ENCODE assay signal across 14 cellular contexts in the genomic region with DNA sequence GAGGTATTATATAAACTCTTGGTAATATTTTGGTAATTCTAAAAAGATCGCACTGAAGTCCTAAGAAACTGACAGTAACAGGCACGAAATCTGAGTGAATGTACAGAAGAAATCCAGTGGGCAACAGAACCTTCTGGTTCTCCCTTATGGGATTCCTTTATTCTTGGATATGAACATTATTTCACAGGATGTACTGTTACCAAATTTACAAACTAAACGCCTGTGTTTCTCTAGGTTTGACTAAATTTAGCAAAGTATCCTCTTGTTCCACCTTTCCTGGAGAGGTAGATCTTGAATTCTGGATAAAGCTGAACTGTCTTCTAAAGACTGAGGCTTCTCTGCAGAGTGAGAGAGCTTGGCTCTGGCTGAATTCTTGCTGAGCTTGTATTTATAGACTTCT.
DNase-seq lines count a peak whose midpoint lies in the region; TF ChIP-seq lines count a peak whose summit lies in the region.
"Had no signal": no experiment of that assay in that cellular context is flagged by ENCODE, and none has a peak within 500 bp of the region (broad histone marks: within the 10 kb centered on the region; RNA-seq: fewer than 3 reads in every experiment).

No MANE protein-coding gene starts in this region.

- H3K27me3 ChIP-seq in dorsolateral prefrontal cortex (no peaks in the 10 kb centered on the region), neural progenitor cell (no peaks in the 10 kb centered on the region), HAP-1 (ENCODE audit: low read depth) (no peaks in the 10 kb centered on the region)
- H3K27me3 ChIP-seq: BE2C had no signal

- peak in 1 of 10 donors; percentile 21 for DNase-seq in dorsolateral prefrontal cortex
- DNase-seq in neural progenitor cell (ENCODE audit: low spot score): no peak
- DNase-seq in GOT3 (lab: John Stamatoyannopoulos, UW): no peak
- no peak for DNase-seq in HAP-1 (ENCODE audit: low spot score in 2 of 2)
- no peak for DNase-seq in activated CD4-positive, alpha-beta memory T cell treated with anti-CD3 and anti-CD28 coated beads, Interleukin-2, amount 10 ng/mL, durations not matched to agents 7 days and 5 days
- DNase-seq: BE2C; CD4-positive, alpha-beta memory T cell; DMS153; DMS79 treated with DMSO at 0.1 percent for 48 hours; EL; GDM1 had no signal

- H3K4me3 Mint-ChIP-seq in brain (no peak overlapping the region), neural progenitor cell (no peak overlapping the region)
- no peak overlapping the region for H3K4me3 Mint-ChIP-seq in activated CD4-positive, alpha-beta memory T cell treated with anti-CD3 and anti-CD28 coated beads, Interleukin-2, amount 10 ng/mL, durations not matched to agents 7 days and 5 days
- H3K4me3 Mint-ChIP-seq: CD4-positive, alpha-beta memory T cell had no signal

- intact Hi-C loops in dorsolateral prefrontal cortex (cut with DNase I): no loop called here

- TF ChIP-seq CTCF in brain (conservative IDR thresholded peaks at IDR 0.05) (no peak), dorsolateral prefrontal cortex (IDR thresholded peaks at IDR 0.05 in 54 of 56, conservative IDR thresholded peaks at IDR 0.05 in 2 of 56; ENCODE audit: low read depth in 1 of 56, partially characterized antibody in 56 of 56) (no peak), neural progenitor cell (IDR thresholded peaks at IDR 0.05) (no peak)

- H3K9ac ChIP-seq in neural progenitor cell: no peak overlapping the region

- peaks cover 81% of the 10 kb centered on the region for H3K36me3 Mint-ChIP-seq in brain
- H3K36me3 Mint-ChIP-seq in neural progenitor cell: peaks cover 70% of the 10 kb centered on the region
- H3K36me3 Mint-ChIP-seq in activated CD4-positive, alpha-beta memory T cell treated with anti-CD3 and anti-CD28 coated beads, Interleukin-2, amount 10 ng/mL, durations not matched to agents 7 days and 5 days (ENCODE audit: low read depth): no peaks in the 10 kb centered on the region
- H3K36me3 Mint-ChIP-seq: CD4-positive, alpha-beta memory T cell had no signal

- H3K9me3 Mint-ChIP-seq in brain: no peaks in the 10 kb centered on the region
- H3K9me3 Mint-ChIP-seq in neural progenitor cell: no peaks in the 10 kb centered on the region
- peaks cover 13% of the 10 kb centered on the region for H3K9me3 Mint-ChIP-seq in activated CD4-positive, alpha-beta memory T cell treated with anti-CD3 and anti-CD28 coated beads, Interleukin-2, amount 10 ng/mL, durations not matched to agents 7 days and 5 days

- peak overlapping the region in 3 of 5 experiments; percentile 25 to 75 (median 71) for H3K27ac Mint-ChIP-seq in brain
- peak overlapping the region; percentile 64 for H3K27ac Mint-ChIP-seq in neural progenitor cell
- H3K27ac Mint-ChIP-seq in activated CD4-positive, alpha-beta memory T cell treated with anti-CD3 and anti-CD28 coated beads, Interleukin-2, amount 10 ng/mL, durations not matched to agents 7 days and 5 days: no peak overlapping the region
- H3K27ac Mint-ChIP-seq: CD4-positive, alpha-beta memory T cell had no signal

- H3K4me1 Mint-ChIP-seq in brain (peaks cover 54% of the 10 kb centered on the region), neural progenitor cell (peaks cover 35% of the 10 kb centered on the region)
- H3K4me1 Mint-ChIP-seq in activated CD4-positive, alpha-beta memory T cell treated with anti-CD3 and anti-CD28 coated beads, Interleukin-2, amount 10 ng/mL, durations not matched to agents 7 days and 5 days: no peaks in the 10 kb centered on the region
- H3K4me1 Mint-ChIP-seq: CD4-positive, alpha-beta memory T cell had no signal

- H3K79me2 ChIP-seq in neural progenitor cell (ENCODE audit: low read depth): peaks cover 4% of the 10 kb centered on the region

- no peak overlapping the region for H3K4me2 ChIP-seq in neural progenitor cell
- H3K4me2 ChIP-seq: A549 had no signal

- no peaks in the 10 kb centered on the region for H4K20me1 ChIP-seq in neural progenitor cell (ENCODE audit: low read depth)

- H3K36me3 ChIP-seq in neural progenitor cell (peaks cover 47% of the 10 kb centered on the region), HAP-1 (replicated peaks) (peaks cover 6% of the 10 kb centered on the region; the same call in 1 of the 2 replicates)
- H3K36me3 ChIP-seq: BE2C had no signal

- H3K4me1 ChIP-seq in neural progenitor cell (peaks cover 16% of the 10 kb centered on the region), HAP-1 (no peaks in the 10 kb centered on the region)
- H3K4me1 ChIP-seq: A549, BE2C had no signal

- CTCF ChIA-PET in activated CD4-positive, alpha-beta memory T cell treated with anti-CD3 and anti-CD28 coated beads, Interleukin-2, amount 10 ng/mL, durations not matched to agents 7 days and 5 days (lab: Charles Lee): no interaction called here

- POLR2A ChIA-PET in activated CD4-positive, alpha-beta memory T cell treated with anti-CD3 and anti-CD28 coated beads, Interleukin-2, amount 10 ng/mL, durations not matched to agents 7 days and 5 days (lab: Charles Lee): no interaction called here

- in situ Hi-C loops in HAP-1 (cut with MboI; ENCODE audit: low sequenced_read_pairs): no loop called here

- no peaks in the 10 kb centered on the region for H3K27me3 Mint-ChIP-seq in brain
- peaks cover 2% of the 10 kb centered on the region for H3K27me3 Mint-ChIP-seq in neural progenitor cell (ENCODE audit: insufficient read depth, low read depth)
- H3K27me3 Mint-ChIP-seq in activated CD4-positive, alpha-beta memory T cell treated with anti-CD3 and anti-CD28 coated beads, Interleukin-2, amount 10 ng/mL, durations not matched to agents 7 days and 5 days: no peaks in the 10 kb centered on the region
- H3K27me3 Mint-ChIP-seq: CD4-positive, alpha-beta memory T cell had no signal

- H3K9me3 ChIP-seq in neural progenitor cell (ENCODE audit: low read depth) (no peaks in the 10 kb centered on the region), HAP-1 (no peaks in the 10 kb centered on the region)
- H3K9me3 ChIP-seq: A549, BE2C had no signal

- H3K4me3 ChIP-seq in dorsolateral prefrontal cortex (no peak overlapping the region), neural progenitor cell (no peak overlapping the region), HAP-1 (no peak overlapping the region)
- H3K4me3 ChIP-seq: A549 had no signal

- H3K27ac ChIP-seq in dorsolateral prefrontal cortex (peak overlapping the region in 52 of 59 donors; percentile 0 to 85 (median 66)), neural progenitor cell (peak overlapping the region; percentile 2)
- H3K27ac ChIP-seq: A549, C4-2B had no signal

- H2AFZ ChIP-seq in neural progenitor cell (replicated peaks): no peak overlapping the region

- H3F3A ChIP-seq in neural progenitor cell (ENCODE audit: low read depth): peaks cover 24% of the 10 kb centered on the region
